ENCODE assay signal across 1 cellular context in the genomic region with DNA sequence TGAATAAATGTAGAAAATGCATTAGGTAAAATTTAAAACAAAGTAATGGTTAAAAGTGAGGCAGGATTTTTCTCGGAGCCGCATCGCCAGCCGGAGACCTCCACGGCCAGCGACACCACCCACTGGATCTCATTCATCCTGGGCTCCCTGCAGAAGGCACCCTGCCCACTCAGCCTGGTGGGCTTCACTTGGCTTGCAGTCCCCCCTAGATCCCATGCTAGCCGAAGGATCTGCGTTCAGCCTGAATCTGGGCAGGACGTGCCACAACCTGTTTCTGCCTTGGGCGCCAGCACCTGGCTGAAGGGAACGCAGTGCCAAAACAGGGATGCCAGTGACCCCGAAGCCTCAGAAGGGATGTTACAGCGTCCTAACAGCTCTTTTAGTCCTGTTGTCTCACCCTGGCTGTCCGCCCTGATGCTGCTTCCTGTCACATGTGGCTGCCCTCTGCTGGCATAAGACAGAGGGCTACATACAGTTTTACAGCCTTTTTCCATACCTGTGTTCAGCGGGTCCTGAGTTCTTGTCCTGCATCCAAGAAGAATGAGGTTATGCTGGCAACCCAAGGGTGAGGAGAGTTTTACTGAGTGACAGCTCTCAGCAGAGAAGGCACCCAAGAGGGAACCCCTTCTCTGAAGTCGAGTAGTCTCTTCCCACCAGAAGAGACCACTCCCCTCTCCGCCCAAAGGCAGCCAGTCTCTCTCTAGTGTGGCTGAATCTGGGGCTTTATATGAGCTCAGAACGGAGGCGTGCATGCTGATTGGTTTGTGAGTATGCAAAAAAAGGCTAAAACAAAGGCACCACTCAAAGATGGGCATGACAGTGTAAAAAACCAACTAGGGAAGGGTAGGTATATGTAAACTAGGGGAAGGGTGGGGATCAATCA.
A peak's percentile ranks its signal among the peaks of the same experiment; 100 is the strongest.
TF ChIP-seq lines count a peak whose summit lies in the region.

No MANE protein-coding gene starts in this region.

TF ChIP-seq in HepG2, 621 proteins besides CTCF, POLR2A, EP300 and RAD21 (continued from another document):
- TF ChIP-seq, protein P1, sequence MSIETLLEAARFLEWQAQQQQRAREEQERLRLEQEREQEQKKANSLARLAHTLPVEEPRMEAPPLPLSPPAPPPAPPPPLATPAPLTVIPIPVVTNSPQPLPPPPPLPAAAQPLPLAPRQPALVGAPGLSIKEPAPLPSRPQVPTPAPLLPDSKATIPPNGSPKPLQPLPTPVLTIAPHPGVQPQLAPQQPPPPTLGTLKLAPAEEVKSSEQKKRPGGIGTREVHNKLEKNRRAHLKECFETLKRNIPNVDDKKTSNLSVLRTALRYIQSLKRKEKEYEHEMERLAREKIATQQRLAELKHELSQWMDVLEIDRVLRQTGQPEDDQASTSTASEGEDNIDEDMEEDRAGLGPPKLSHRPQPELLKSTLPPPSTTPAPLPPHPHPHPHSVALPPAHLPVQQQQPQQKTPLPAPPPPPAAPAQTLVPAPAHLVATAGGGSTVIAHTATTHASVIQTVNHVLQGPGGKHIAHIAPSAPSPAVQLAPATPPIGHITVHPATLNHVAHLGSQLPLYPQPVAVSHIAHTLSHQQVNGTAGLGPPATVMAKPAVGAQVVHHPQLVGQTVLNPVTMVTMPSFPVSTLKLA (IDR thresholded peaks at IDR 0.05), result no peak
- TF ChIP-seq BRCA1 (CRISPR knock-in tag; IDR thresholded peaks at IDR 0.05), result no peak
- no peak for TF ChIP-seq SUZ12 (IDR thresholded peaks at IDR 0.05; ENCODE audit: low read depth, low read length)
- peak; percentile 62; the same call in 1 of the 2 replicates for TF ChIP-seq SMC3 (IDR thresholded peaks at IDR 0.05; ENCODE audit: low read length)
- TF ChIP-seq NR2C2 (CRISPR knock-in tag; IDR thresholded peaks at IDR 0.05; ENCODE audit: borderline replicate concordance), result no peak
- TF ChIP-seq MAFK (conservative IDR thresholded peaks at IDR 0.05 in 1 of 2, IDR thresholded peaks at IDR 0.05 in 1 of 2; ENCODE audit: low read length in 2 of 2), result no peak
- TF ChIP-seq FOXA3 (CRISPR knock-in tag; IDR thresholded peaks at IDR 0.05), result no peak
